Comparison of ENCODE assay signal across 8 cellular contexts in genomic region chr3:195719514-195720254, GRCh38. TPM values are rescaled to one million over a fixed set of nuclear protein-coding genes. Genes with fewer than 3 reads are reported as not detected.
A peak's percentile ranks its signal among the peaks of the same experiment; 100 is the strongest.
DNase-seq lines count a peak whose midpoint lies in the region; ATAC-seq, FAIRE-seq and TF ChIP-seq lines count a peak whose summit lies in the region.
"Not testable (repeated sequence)": the region's sequence is repeated elsewhere in the genome, so short reads cannot be mapped to it uniquely, and the experiment has no call there.
"Had no signal": no experiment of that assay in that cellular context is flagged by ENCODE, and none has a peak within 500 bp of the region (broad histone marks: within the 10 kb centered on the region; RNA-seq: fewer than 3 reads in every experiment).

No MANE protein-coding gene starts in this region.

- FAIRE-seq in bronchial epithelial cell (lab: Jason Lieb, UNC); small intestine (lab: Jason Lieb, UNC): not testable (repeated sequence)

- WGBS in small intestine, 3 donors = 41 to 75% (median 59%) methylated on average over 16 of the region's 16 CpGs

- H3K4me3 ChIP-seq in bronchial epithelial cell (ENCODE audit: low read depth, low read length); lower lobe of right lung; small intestine (ENCODE audit: low read depth in 1 of 2, low read length in 2 of 2): not testable (repeated sequence)

- DNase-seq in ELF-1 (ENCODE audit: low read depth, low spot score) = peak; percentile 56
- DNase-seq in RPMI8226 = peak; percentile 34
- DNase-seq in bronchial epithelial cell (ENCODE audit: low read depth) = peak; percentile 50
- DNase-seq in epithelial cell of prostate (ENCODE audit: low read depth, low spot score) = peak; percentile 75
- peak; percentile 10 for DNase-seq in cardiac septum (ENCODE audit: low spot score)
- peak; percentile 32 for DNase-seq in lower lobe of right lung
- DNase-seq in small intestine = peak; percentile 82

- not testable (repeated sequence) for H3K36me3 ChIP-seq in bronchial epithelial cell (ENCODE audit: control insufficient read depth, insufficient read depth, low read length); small intestine (ENCODE audit: control insufficient read depth in 2 of 2, insufficient read depth in 2 of 2, low read length in 2 of 2)
- peaks cover 12% of the 10 kb centered on the region for H3K36me3 ChIP-seq in lower lobe of right lung

- peaks cover 12% of the 10 kb centered on the region for H3K27me3 ChIP-seq in bronchial epithelial cell (ENCODE audit: control insufficient read depth, insufficient read depth, low read length)
- not testable (repeated sequence) for H3K27me3 ChIP-seq in lower lobe of right lung (ENCODE audit: low read depth); small intestine (ENCODE audit: control insufficient read depth in 2 of 2, insufficient read depth in 2 of 2, low read length in 2 of 2)

- intact Hi-C loops in cardiac septum (cut with DNase I) = loop anchor here (2.0 kb wide), 1 partner anchor 103 kb away; no protein-coding TSS in a partner anchor
- intact Hi-C loops in lower lobe of right lung (cut with DNase I) = not testable (repeated sequence)

- ATAC-seq in lower lobe of right lung = not testable (repeated sequence)

- H3K4me1 ChIP-seq in lower lobe of right lung; small intestine (ENCODE audit: control insufficient read depth in 2 of 2, insufficient read depth in 1 of 2, low read depth in 1 of 2, low read length in 1 of 2): not testable (repeated sequence)

- not testable (repeated sequence) for H3K9me3 ChIP-seq in lower lobe of right lung; small intestine (ENCODE audit: control insufficient read depth, low read depth)

- not testable (repeated sequence) for TF ChIP-seq CTCF in bronchial epithelial cell (IDR thresholded peaks at IDR 0.05; ENCODE audit: insufficient read depth, low read length, severe bottlenecking); lower lobe of right lung (IDR thresholded peaks at IDR 0.05)

- H3K27ac ChIP-seq in epithelial cell of prostate = peak overlapping the region; percentile 57
- H3K27ac ChIP-seq in lower lobe of right lung; small intestine (ENCODE audit: low read depth in 1 of 2, low read length in 1 of 2): not testable (repeated sequence)

RNA-seq across cellular contexts. Expression of gene MUC20, which starts 1.1 kb away (rescaled TPM):
- total RNA-seq in bronchial epithelial cell = 1.6 and 6.8 TPM in 2 replicates
- total RNA-seq in cardiac septum = 6.5 TPM
- total RNA-seq in lower lobe of right lung = 14.3 TPM
- 10 to 100 TPM; 16.8 to 25.7 (median 18.9) TPM for polyA plus RNA-seq in small intestine
- total RNA-seq: GM23248 had no signal
- polyA plus RNA-seq: GM23248 had no signal

Comparison
In these comparisons a context has a peak if more than half of its experiments do, and no peak if none do; other contexts are left out.
1. DNase-seq: peak in every context shown above with its lines; median percentile 82 in small intestine; 75 in epithelial cell of prostate; 56 in ELF-1; 50 in bronchial epithelial cell; 34 in RPMI8226; 32 in lower lobe of right lung; 10 in cardiac septum.